26 cellular contexts compared by ENCODE assay signal in genomic region chr2:100673115-100673514, GRCh38.
"Had no signal": no experiment of that assay in that cellular context is flagged by ENCODE, and none has a peak within 500 bp of the region (broad histone marks: within the 10 kb centered on the region; RNA-seq: fewer than 3 reads in every experiment).

No MANE protein-coding gene starts in this region.

- H3K27me3 ChIP-seq: neural progenitor cell, pancreas, right lobe of liver, sigmoid colon, stomach, thyroid gland, tibial nerve, upper lobe of left lung, vagina had no signal

- H3K4me3 Mint-ChIP-seq: natural killer cell; nephron; neural progenitor cell; stimulated activated effector memory CD8-positive, alpha-beta T cell treated with anti-CD3 and anti-CD28 coated beads, Interleukin-12 subunit alpha, Interleukin-12 subunit beta, amount 100 ng/mL, for 72 hours; stimulated activated naive B cell treated with anti-CD40 and anti-IgM and Interleukin-4, amounts not matched to agents 10 μg/mL and 1 μg/mL and 100 μg/mL, for 72 hours; stimulated activated naive CD8-positive, alpha-beta T cell treated with anti-CD3 and anti-CD28 coated beads, Interleukin-15, Interleukin-2, amounts not matched to agents 100 ng/mL and 50 ng/mL, for 24 hours had no signal

- H3K36me3 Mint-ChIP-seq: natural killer cell; neural progenitor cell; stimulated activated effector memory CD8-positive, alpha-beta T cell treated with anti-CD3 and anti-CD28 coated beads, Interleukin-12 subunit alpha, Interleukin-12 subunit beta, amount 100 ng/mL, for 72 hours; stimulated activated naive B cell treated with anti-CD40 and anti-IgM and Interleukin-4, amounts not matched to agents 10 μg/mL and 1 μg/mL and 100 μg/mL, for 72 hours had no signal

- H3K27ac ChIP-seq: neural progenitor cell, pancreas, prostate gland, right lobe of liver, sigmoid colon, stomach, thoracic aorta, thyroid gland, tibial nerve, upper lobe of left lung, vagina had no signal

- H3K4me1 Mint-ChIP-seq: natural killer cell; nephron; neural progenitor cell; stimulated activated effector memory CD8-positive, alpha-beta T cell treated with anti-CD3 and anti-CD28 coated beads, Interleukin-12 subunit alpha, Interleukin-12 subunit beta, amount 100 ng/mL, for 72 hours; stimulated activated naive B cell treated with anti-CD40 and anti-IgM and Interleukin-4, amounts not matched to agents 10 μg/mL and 1 μg/mL and 100 μg/mL, for 72 hours had no signal

- H3K27me3 Mint-ChIP-seq: stimulated activated naive CD8-positive, alpha-beta T cell treated with anti-CD3 and anti-CD28 coated beads, Interleukin-15, Interleukin-2, amounts not matched to agents 100 ng/mL and 50 ng/mL, for 24 hours had no signal

- H3K36me3 ChIP-seq: neural progenitor cell, pancreas, prostate gland, right lobe of liver, sigmoid colon, stomach, thoracic aorta, thyroid gland, tibial nerve, upper lobe of left lung, vagina had no signal

- H3K9me3 ChIP-seq: pancreas, prostate gland, right lobe of liver, sigmoid colon, stomach, thoracic aorta, thyroid gland, tibial nerve, upper lobe of left lung, vagina had no signal

- H3K27ac Mint-ChIP-seq: natural killer cell; nephron; neural progenitor cell; stimulated activated effector memory CD8-positive, alpha-beta T cell treated with anti-CD3 and anti-CD28 coated beads, Interleukin-12 subunit alpha, Interleukin-12 subunit beta, amount 100 ng/mL, for 72 hours; stimulated activated naive B cell treated with anti-CD40 and anti-IgM and Interleukin-4, amounts not matched to agents 10 μg/mL and 1 μg/mL and 100 μg/mL, for 72 hours; stimulated activated naive CD8-positive, alpha-beta T cell treated with anti-CD3 and anti-CD28 coated beads, Interleukin-15, Interleukin-2, amounts not matched to agents 100 ng/mL and 50 ng/mL, for 24 hours had no signal

- H3K4me3 ChIP-seq: neural progenitor cell, pancreas, prostate gland, right lobe of liver, sigmoid colon, stomach, thoracic aorta, thyroid gland, tibial nerve, upper lobe of left lung, vagina had no signal

- H3K4me1 ChIP-seq: neural progenitor cell, pancreas, prostate gland, right lobe of liver, sigmoid colon, stomach, thyroid gland, tibial nerve, upper lobe of left lung, vagina had no signal

- DNase-seq: natural killer cell; occipital lobe; pancreas; retina; right cardiac atrium; right lobe of liver; sigmoid colon; small intestine; stimulated activated CD4-positive, alpha-beta T cell treated with anti-CD3 and anti-CD28 coated beads, Interleukin-15, amount 100 ng/mL, for 24 hours; stimulated activated CD4-positive, alpha-beta T cell treated with anti-CD3 and anti-CD28 coated beads, Interleukin-2, amount 100 ng/mL, for 24 hours; stimulated activated CD4-positive, alpha-beta T cell treated with anti-CD3 and anti-CD28 coated beads, Interleukin-2, amount 100 ng/mL, for 48 hours; stimulated activated CD4-positive, alpha-beta T cell treated with anti-CD3 and anti-CD28 coated beads, Interleukin-4, amount 100 ng/mL, for 24 hours; stimulated activated naive B cell treated with anti-CD40 and anti-IgM and Interleukin-4, amounts not matched to agents 10 μg/mL and 1 μg/mL and 100 μg/mL, for 72 hours; stimulated activated naive CD4-positive, alpha-beta T cell treated with Interleukin-2 at 50 U/mL for 16 hours; stomach; thyroid gland; trophoblast cell; upper lobe of left lung had no signal

- H3K9me3 Mint-ChIP-seq: natural killer cell; nephron; neural progenitor cell; stimulated activated effector memory CD8-positive, alpha-beta T cell treated with anti-CD3 and anti-CD28 coated beads, Interleukin-12 subunit alpha, Interleukin-12 subunit beta, amount 100 ng/mL, for 72 hours; stimulated activated naive B cell treated with anti-CD40 and anti-IgM and Interleukin-4, amounts not matched to agents 10 μg/mL and 1 μg/mL and 100 μg/mL, for 72 hours; stimulated activated naive CD8-positive, alpha-beta T cell treated with anti-CD3 and anti-CD28 coated beads, Interleukin-15, Interleukin-2, amounts not matched to agents 100 ng/mL and 50 ng/mL, for 24 hours had no signal
